In the genomic region with DNA sequence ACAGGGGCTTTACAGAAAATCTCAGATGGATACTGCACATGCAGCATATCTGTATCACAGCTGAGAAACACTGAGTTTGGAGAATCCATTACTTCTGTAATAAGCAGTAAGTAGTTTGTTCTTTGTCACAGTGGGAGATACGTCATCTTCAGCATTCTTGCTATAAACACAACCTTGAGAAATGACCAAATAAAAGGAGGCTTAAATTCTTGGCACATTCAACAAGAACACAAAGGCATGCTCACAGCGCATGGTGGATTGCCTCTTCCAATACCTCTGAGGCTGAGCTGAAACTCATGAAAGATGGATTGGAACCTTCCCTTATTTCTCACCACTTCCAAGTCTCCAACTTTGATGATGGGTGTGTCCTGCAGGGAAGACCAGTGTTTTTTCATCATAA, we compare ENCODE assay signal across 18 cellular contexts. TPM values are rescaled to one million over a fixed set of nuclear protein-coding genes. Genes with fewer than 3 reads are reported as not detected.
DNase-seq lines count a peak whose midpoint lies in the region; ATAC-seq and TF ChIP-seq lines count a peak whose summit lies in the region.
"Had no signal": no experiment of that assay in that cellular context is flagged by ENCODE, and none has a peak within 500 bp of the region (broad histone marks: within the 10 kb centered on the region; RNA-seq: fewer than 3 reads in every experiment).

No MANE protein-coding gene starts in this region.

- intact Hi-C loops in Caco-2 (cut with micrococcal nuclease; ENCODE audit: unreplicated experiment), result loop anchor here (5.0 kb wide), 1 partner anchor 160 kb away; no protein-coding TSS in a partner anchor
- intact Hi-C loops in esophagus muscularis mucosa (cut with DNase I), result no loop called here
- intact Hi-C loops in sciatic nerve (cut with DNase I), result no loop called here
- intact Hi-C loops in MCF 10A (cut with micrococcal nuclease), result no loop called here

- H3K4me1 Mint-ChIP-seq in Caco-2 (ENCODE audit: low read depth, unreplicated experiment) (peaks cover 23% of the 10 kb centered on the region), MCF 10A (ENCODE audit: insufficient read depth, unreplicated experiment) (no peaks in the 10 kb centered on the region)
- H3K4me1 Mint-ChIP-seq: CD4-positive, CD25-positive, alpha-beta regulatory T cell had no signal

- CTCF ChIA-PET in Caco-2 (lab: Charles Lee) (interaction anchor here (0.5 to 1.3 kb wide), 2 partner anchors 180 to 945 kb away, joined by 4 to 8 read pairs; no protein-coding TSS in a partner anchor), MCF 10A (lab: Yijun Ruan, JAX) (no interaction called here)

- POLR2A ChIA-PET in Caco-2 (lab: Charles Lee), result no interaction called here
- POLR2A ChIA-PET in MCF 10A (lab: Yijun Ruan, JAX), result interaction anchor here (0.7 kb wide), 1 partner anchor 452 kb away, joined by 4 read pairs; no protein-coding TSS in a partner anchor

- H3K4me1 ChIP-seq in Caco-2 (peaks cover 30% of the 10 kb centered on the region), esophagus muscularis mucosa (peaks cover 0 to 33% (median 22%) of the 10 kb centered on the region in 4 donors)
- H3K4me1 ChIP-seq: BE2C had no signal

- peaks cover 11% of the 10 kb centered on the region for H3K36me3 Mint-ChIP-seq in Caco-2 (ENCODE audit: insufficient read depth, unreplicated experiment)
- H3K36me3 Mint-ChIP-seq in MCF 10A (ENCODE audit: insufficient read depth, unreplicated experiment), result no peaks in the 10 kb centered on the region
- H3K36me3 Mint-ChIP-seq: CD4-positive, CD25-positive, alpha-beta regulatory T cell had no signal

- no peak for DNase-seq in Caco-2
- DNase-seq in esophagus muscularis mucosa (ENCODE audit: extremely low spot score), result no peak
- peak; percentile 18 for DNase-seq in fibroblast of villous mesenchyme (ENCODE audit: low read depth)
- no peak for DNase-seq in sciatic nerve (ENCODE audit: low spot score)
- no peak for DNase-seq in MCF 10A (ENCODE audit: unreplicated experiment)
- DNase-seq in H7, result no peak
- no peak for DNase-seq in NCI-H82 (lab: John Stamatoyannopoulos, UW)
- DNase-seq: BE2C; C1 segment of cervical spinal cord; Calu3; CD4-positive, CD25-positive, alpha-beta regulatory T cell; DMS79 treated with DMSO at 0.1 percent for 48 hours; EL; HCEC 1CT had no signal

- ATAC-seq in sciatic nerve (peak; percentile 36), HG02798 (IDR thresholded peaks at IDR 0.05; ENCODE audit: poor library complexity, unreplicated experiment) (no peak)
- ATAC-seq: GM12878, K562 had no signal

- H3K27me3 ChIP-seq in Caco-2 (replicated peaks; ENCODE audit: control insufficient read depth, insufficient read depth, low read length) (no peaks in the 10 kb centered on the region), esophagus muscularis mucosa (no peaks in the 10 kb centered on the region), H7 (ENCODE audit: control insufficient read depth, insufficient read depth, low read length) (no peaks in the 10 kb centered on the region)

- H3K4me3 ChIP-seq in Caco-2 (ENCODE audit: low read depth, low read length) (no peak overlapping the region), esophagus muscularis mucosa (no peak overlapping the region), fibroblast of villous mesenchyme (ENCODE audit: low read depth, low read length) (no peak overlapping the region), H7 (ENCODE audit: insufficient read depth, low read depth, low read length) (no peak overlapping the region)
- H3K4me3 ChIP-seq: GM12878, K562 had no signal

- BruUV-seq in Caco-2 (replicated peaks; lab: Mats Ljungman, UMichigan) (TSS peak; percentile 85), MCF 10A (replicated peaks; lab: Mats Ljungman, UMichigan) (no TSS peak)

- H3K27ac ChIP-seq in esophagus muscularis mucosa (replicated peaks in 1 of 4), result peak overlapping the region; percentile 60 to 83 (median 72)
- H3K27ac ChIP-seq: HL-60 had no signal

- WGBS in esophagus muscularis mucosa, result 29% methylated on average over 2 of the region's 2 CpGs

- TF ChIP-seq CTCF in Caco-2 (IDR thresholded peaks at IDR 0.05; ENCODE audit: insufficient read depth in 1 of 2, low read depth in 1 of 2, low read length in 1 of 2, severe bottlenecking in 1 of 2, unreplicated experiment in 1 of 2), result no peak
- no peak for TF ChIP-seq CTCF in esophagus muscularis mucosa (IDR thresholded peaks at IDR 0.05)
- no peak for TF ChIP-seq CTCF in fibroblast of villous mesenchyme (IDR thresholded peaks at IDR 0.05; ENCODE audit: insufficient read depth, low read depth, low read length)
- TF ChIP-seq CTCF in MCF 10A (IDR thresholded peaks at IDR 0.05; ENCODE audit: unreplicated experiment), result no peak

- H3K9me3 ChIP-seq in Caco-2 (no peaks in the 10 kb centered on the region), esophagus muscularis mucosa (no peaks in the 10 kb centered on the region)
- H3K9me3 ChIP-seq: BE2C had no signal

- no peaks in the 10 kb centered on the region for H3K9me3 Mint-ChIP-seq in Caco-2 (ENCODE audit: unreplicated experiment)
- no peaks in the 10 kb centered on the region for H3K9me3 Mint-ChIP-seq in MCF 10A (ENCODE audit: unreplicated experiment)

- TF ChIP-seq EP300 in esophagus muscularis mucosa (IDR thresholded peaks at IDR 0.05), result peak; percentile 50

- peak overlapping the region; percentile 93 for H3K27ac Mint-ChIP-seq in Caco-2 (ENCODE audit: unreplicated experiment)
- H3K27ac Mint-ChIP-seq in MCF 10A (ENCODE audit: low read depth, unreplicated experiment), result no peak overlapping the region
- H3K27ac Mint-ChIP-seq: CD4-positive, CD25-positive, alpha-beta regulatory T cell had no signal

- no peaks in the 10 kb centered on the region for H3K27me3 Mint-ChIP-seq in Caco-2 (ENCODE audit: insufficient read depth, unreplicated experiment)
- no peaks in the 10 kb centered on the region for H3K27me3 Mint-ChIP-seq in MCF 10A (ENCODE audit: insufficient read depth, unreplicated experiment)

- H3K4me3 Mint-ChIP-seq in Caco-2 (ENCODE audit: unreplicated experiment) (peak overlapping the region; percentile 62), MCF 10A (ENCODE audit: unreplicated experiment) (no peak overlapping the region)
- H3K4me3 Mint-ChIP-seq: CD4-positive, CD25-positive, alpha-beta regulatory T cell had no signal

- TF ChIP-seq POLR2A in esophagus muscularis mucosa (IDR thresholded peaks at IDR 0.05; ENCODE audit: low read depth), result no peak

- H3K36me3 ChIP-seq in Caco-2 (ENCODE audit: control insufficient read depth, insufficient read depth, low read length) (no peaks in the 10 kb centered on the region), esophagus muscularis mucosa (no peaks in the 10 kb centered on the region), H7 (replicated peaks; ENCODE audit: control insufficient read depth, insufficient read depth, low read length) (no peaks in the 10 kb centered on the region)
- H3K36me3 ChIP-seq: BE2C had no signal

RNA-seq across cellular contexts. Expression of a gene that starts 54.5 kb away (rescaled TPM):
- 328 and 359 TPM in 2 replicates for total RNA-seq in Caco-2 (2022)
- 100 to 1,000 TPM; 242 to 338 (median 270) TPM for total RNA-seq in esophagus muscularis mucosa
- total RNA-seq in fibroblast of villous mesenchyme, result 811 and 939 TPM in 2 replicates
- total RNA-seq in sciatic nerve, result 280 TPM
- 476 and 566 TPM in 2 replicates for total RNA-seq in MCF 10A (2022)
- total RNA-seq in H7 (2014; rRNA removed; shearing (Covaris generic)), result 256 and 278 TPM in 2 replicates
